ENCODE assay signal across 2 cellular contexts in genomic region chr15:65463096-65463495, GRCh38. TPM values are rescaled to one million over a fixed set of nuclear protein-coding genes. Genes with fewer than 3 reads are reported as not detected.
"Had no signal": no experiment of that assay in that cellular context is flagged by ENCODE, and none has a peak within 500 bp of the region (broad histone marks: within the 10 kb centered on the region; RNA-seq: fewer than 3 reads in every experiment).

No MANE protein-coding gene starts in this region.

RNA-seq across cellular contexts. Expression of gene IGDCC4, which starts 40.3 kb away (rescaled TPM):
- total RNA-seq: HT-29 had no signal
- polyA plus RNA-seq: IgD-negative memory B cell had no signal
